8 cellular contexts compared by ENCODE assay signal in the genomic region with DNA sequence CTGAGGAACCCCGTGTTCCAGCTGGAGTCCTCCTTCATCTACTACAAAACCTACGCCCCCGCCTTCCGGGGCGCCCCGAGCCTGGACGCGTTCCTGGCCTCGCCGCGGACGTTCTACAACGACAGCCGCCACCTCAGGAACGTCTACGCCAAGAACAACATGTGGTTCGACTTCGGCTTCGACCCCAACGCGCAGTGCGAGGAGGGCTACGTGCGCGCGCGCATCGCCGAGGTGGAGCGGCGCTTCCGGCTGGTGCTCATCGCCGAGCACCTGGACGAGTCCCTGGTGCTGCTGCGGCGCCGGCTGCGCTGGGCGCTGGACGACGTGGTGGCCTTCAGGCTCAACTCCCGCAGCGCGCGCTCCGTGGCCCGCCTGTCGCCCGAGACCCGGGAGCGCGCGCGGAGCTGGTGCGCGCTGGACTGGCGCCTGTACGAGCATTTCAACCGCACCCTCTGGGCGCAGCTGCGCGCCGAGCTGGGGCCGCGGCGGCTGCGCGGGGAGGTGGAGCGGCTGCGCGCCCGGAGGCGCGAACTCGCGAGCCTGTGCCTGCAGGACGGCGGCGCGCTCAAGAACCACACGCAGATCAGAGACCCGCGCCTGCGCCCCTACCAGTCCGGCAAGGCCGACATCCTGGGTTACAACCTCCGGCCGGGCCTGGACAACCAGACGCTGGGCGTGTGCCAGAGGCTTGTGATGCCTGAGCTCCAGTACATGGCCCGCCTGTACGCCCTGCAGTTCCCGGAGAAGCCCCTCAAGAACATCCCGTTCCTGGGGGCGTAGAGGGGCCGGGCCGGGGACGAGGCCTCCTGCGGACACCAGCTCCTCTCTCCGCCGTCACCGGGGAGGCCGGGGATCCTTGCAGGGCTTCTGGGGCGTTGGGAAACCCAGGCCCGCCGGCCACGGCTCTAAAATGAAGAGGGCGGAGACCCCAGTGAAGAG. TPM values are rescaled to one million over a fixed set of nuclear protein-coding genes. Genes with fewer than 3 reads are reported as not detected.
DNase-seq lines count a peak whose midpoint lies in the region; ATAC-seq, FAIRE-seq and TF ChIP-seq lines count a peak whose summit lies in the region.

No MANE protein-coding gene starts in this region.

- ATAC-seq in HG02981 (IDR thresholded peaks at IDR 0.05; ENCODE audit: unreplicated experiment) (peak; percentile 55), T-helper 17 cell (peak; percentile 74), lower lobe of right lung (peak; percentile 24 to 72), GM21447 (IDR thresholded peaks at IDR 0.05; ENCODE audit: unreplicated experiment) (no peak)
- peak; percentile 72 for ATAC-seq in stimulated activated naive CD8-positive, alpha-beta T cell treated with anti-CD3 and anti-CD28 coated beads, Interleukin-15, Interleukin-2, amounts not matched to agents 100 U/mL and 50 U/mL, for 24 hours

- H3K79me2 ChIP-seq in DOHH2 (ENCODE audit: control insufficient read depth, low read length), result no peaks in the 10 kb centered on the region

- peak overlapping the region; percentile 50 for H3K4me2 ChIP-seq in DOHH2 (ENCODE audit: low read length)

- no peak for TF ChIP-seq POLR2A in H54 (IDR thresholded peaks at IDR 0.05; ENCODE audit: low read depth, low read length)

- H3K36me3 ChIP-seq in DOHH2 (ENCODE audit: control insufficient read depth, low read length) (no peaks in the 10 kb centered on the region), lower lobe of right lung (no peaks in the 10 kb centered on the region)

- H3K9me3 ChIP-seq in DOHH2 (ENCODE audit: control insufficient read depth, insufficient read depth, low read length) (no peaks in the 10 kb centered on the region), T-helper 17 cell (ENCODE audit: control insufficient read depth, low read length, poor library complexity, severe bottlenecking) (no peaks in the 10 kb centered on the region), lower lobe of right lung (no peaks in the 10 kb centered on the region)

- no peaks in the 10 kb centered on the region for H3F3A ChIP-seq in DOHH2 (ENCODE audit: control insufficient read depth, insufficient read depth)

- H3K36me3 Mint-ChIP-seq in T-helper 17 cell (ENCODE audit: low read depth), result no peaks in the 10 kb centered on the region

- H3K4me3 Mint-ChIP-seq in T-helper 17 cell, result peak overlapping the region; percentile 83

- H3K27ac ChIP-seq in DOHH2 (ENCODE audit: low read depth, low read length) (no peak overlapping the region), lower lobe of right lung (no peak overlapping the region)

- H3K9me2 ChIP-seq in DOHH2 (replicated peaks; ENCODE audit: control insufficient read depth, low read length), result no peaks in the 10 kb centered on the region

- TF ChIP-seq CTCF in DOHH2 (IDR thresholded peaks at IDR 0.05; ENCODE audit: low read depth, low read length, poor library complexity, severe bottlenecking) (no peak), lower lobe of right lung (IDR thresholded peaks at IDR 0.05) (no peak)

- intact Hi-C loops in lower lobe of right lung (cut with DNase I), result no loop called here

- peaks cover 7% of the 10 kb centered on the region for H3K4me1 Mint-ChIP-seq in T-helper 17 cell

- no peaks in the 10 kb centered on the region for H3K27me3 Mint-ChIP-seq in T-helper 17 cell

- H3K27me3 ChIP-seq in DOHH2 (ENCODE audit: control insufficient read depth, low read length), result peaks cover 20% of the 10 kb centered on the region
- H3K27me3 ChIP-seq in lower lobe of right lung (ENCODE audit: low read depth), result peaks cover 29% of the 10 kb centered on the region

- peak; percentile 15 to 41 (median 20) for DNase-seq in T-helper 17 cell
- DNase-seq in dedifferentiated amniotic fluid mesenchymal stem cell (ENCODE audit: extremely low spot score), result peak; percentile 16
- DNase-seq in lower lobe of right lung, result peak; percentile 49
- peak; percentile 71 for DNase-seq in stimulated activated naive CD8-positive, alpha-beta T cell treated with anti-CD3 and anti-CD28 coated beads, Interleukin-15, Interleukin-2, amounts not matched to agents 100 U/mL and 50 U/mL, for 24 hours
- DNase-seq in H54 (ENCODE audit: insufficient read length, low spot score), result no peak

- 0 out of 2 replicates have a peak, but pooled peaks cover 4% of the 10 kb centered on the region for H4K20me1 ChIP-seq in DOHH2 (ENCODE audit: control insufficient read depth, insufficient read depth, low read depth, low read length)

- peak overlapping the region; percentile 68 for H3K27ac Mint-ChIP-seq in T-helper 17 cell

- peak overlapping the region; percentile 25; the same call in 1 of the 2 replicates for H3K4me3 ChIP-seq in DOHH2 (ENCODE audit: low read length)
- H3K4me3 ChIP-seq in lower lobe of right lung, result peak overlapping the region; percentile 43

- no peak for FAIRE-seq in H54 (lab: Jason Lieb, UNC)

- peaks cover 8% of the 10 kb centered on the region; the same call in 1 of the 2 replicates for H3K4me1 ChIP-seq in DOHH2 (ENCODE audit: control insufficient read depth, low read length)
- peaks cover 12% of the 10 kb centered on the region for H3K4me1 ChIP-seq in lower lobe of right lung

RNA-seq across cellular contexts. Expression of a gene that starts 5.3 kb away (rescaled TPM):
- total RNA-seq in T-helper 17 cell (1 to 10 TPM; 4.1 to 9.4 TPM), lower lobe of right lung (not detected)

RNA-seq across cellular contexts. Expression of a gene that starts 27.0 kb away (rescaled TPM):
- total RNA-seq in T-helper 17 cell (1 to 10 TPM; 2.2 to 2.4 TPM), lower lobe of right lung (not detected)

RNA-seq across cellular contexts. Expression of a gene that starts 55.0 kb away (rescaled TPM):
- total RNA-seq in T-helper 17 cell (10 to 100 TPM in 1 of 2 donors, 1 to 10 TPM in 1; 8.1 to 10.4 TPM), lower lobe of right lung (1.4 TPM)
